In the genomic region with DNA sequence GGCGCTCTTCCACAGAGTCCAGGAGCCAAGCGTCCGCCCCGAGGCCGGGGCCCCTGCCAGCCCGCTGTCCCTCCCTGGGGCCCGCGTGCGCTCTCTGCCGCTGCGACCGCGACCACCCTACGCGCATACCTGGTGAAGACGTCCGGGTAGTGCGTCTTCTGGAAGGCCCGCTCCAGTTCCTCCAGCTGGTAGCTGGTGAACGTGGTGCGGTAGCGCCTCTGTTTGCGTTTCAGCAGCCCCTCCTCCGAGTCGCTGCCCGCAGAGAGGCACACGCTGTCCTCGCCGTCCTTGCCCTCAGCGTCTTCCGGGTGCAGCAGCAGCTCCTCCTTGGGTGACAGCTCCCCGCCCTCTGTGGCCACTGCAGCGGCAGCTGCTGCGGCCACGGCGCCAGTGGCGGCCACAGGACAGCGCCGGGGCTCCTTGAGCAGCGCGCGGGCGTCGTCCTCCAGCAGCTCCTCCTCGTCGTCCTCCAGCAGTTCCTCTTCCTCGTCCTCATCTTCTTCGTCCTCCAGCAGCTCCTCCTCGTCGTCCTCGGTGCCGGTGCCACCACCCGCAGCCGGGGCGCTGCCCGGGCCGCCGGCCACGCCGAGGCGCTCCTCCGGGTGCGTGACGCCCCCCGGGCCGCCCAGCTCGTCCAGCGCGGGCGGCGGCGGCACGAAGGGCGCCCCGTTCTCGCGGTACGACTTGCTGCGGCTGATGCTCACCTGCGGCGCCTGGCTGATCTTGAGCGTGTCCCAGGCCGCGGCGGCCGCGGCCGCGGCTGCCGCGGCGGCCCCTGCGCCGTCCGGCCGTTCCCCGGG, we compare ENCODE assay signal across 8 cellular contexts. TPM values are rescaled to one million over a fixed set of nuclear protein-coding genes. Genes with fewer than 3 reads are reported as not detected.
DNase-seq lines count a peak whose midpoint lies in the region; TF ChIP-seq lines count a peak whose summit lies in the region.

No MANE protein-coding gene starts in this region.

- no peaks in the 10 kb centered on the region for H3K9me3 ChIP-seq in neural progenitor cell (ENCODE audit: low read depth)

- H3K27ac ChIP-seq in HL-60 (replicated peaks) (no peak overlapping the region), neural progenitor cell (no peak overlapping the region)

- H3K27me3 ChIP-seq in HL-60 (ENCODE audit: insufficient read depth, poor library complexity, severe bottlenecking) (peaks cover 72% of the 10 kb centered on the region), neural progenitor cell (peaks cover 99% of the 10 kb centered on the region)

- intact Hi-C loops in Calu3 (cut with micrococcal nuclease; ENCODE audit: unreplicated experiment): no loop called here

- H3K4me1 Mint-ChIP-seq in Calu3 (ENCODE audit: low read depth, unreplicated experiment) (peaks cover 16% of the 10 kb centered on the region), neural progenitor cell (peaks cover 26% of the 10 kb centered on the region)

- H3F3A ChIP-seq in neural progenitor cell (ENCODE audit: low read depth): peaks cover 51% of the 10 kb centered on the region

- H3K4me2 ChIP-seq in neural progenitor cell: peak overlapping the region; percentile 81

- H3K9me3 Mint-ChIP-seq in Calu3 (ENCODE audit: low read depth, unreplicated experiment) (no peaks in the 10 kb centered on the region), neural progenitor cell (no peaks in the 10 kb centered on the region)

- no peak overlapping the region for H3K9ac ChIP-seq in neural progenitor cell

- H3K4me3 ChIP-seq in HL-60 (replicated peaks; ENCODE audit: insufficient read depth, low read length): peak overlapping the region; percentile 30
- peak overlapping the region; percentile 46 for H3K4me3 ChIP-seq in neural progenitor cell

- H3K79me2 ChIP-seq in neural progenitor cell (ENCODE audit: low read depth): peaks cover 13% of the 10 kb centered on the region

- H3K36me3 ChIP-seq in neural progenitor cell: no peaks in the 10 kb centered on the region

- DNase-seq in Calu3 (no peak), HL-60 (ENCODE audit: low read depth in 1 of 2, low spot score in 1 of 2) (no peak), astrocyte of the hippocampus (ENCODE audit: low read depth, low spot score) (peak; percentile 33), neural progenitor cell (ENCODE audit: low spot score) (peak; percentile 63), occipital lobe (lab: John Stamatoyannopoulos, UW) (no peak), NCI-H1092 (lab: John Stamatoyannopoulos, UW) (no peak), C1 segment of cervical spinal cord (lab: John Stamatoyannopoulos, UW) (no peak)
- DNase-seq in central memory CD4-positive, alpha-beta T cell: no peak

- no peak for TF ChIP-seq CTCF in Calu3 (IDR thresholded peaks at IDR 0.05; ENCODE audit: unreplicated experiment)
- no peak for TF ChIP-seq CTCF in HL-60 (IDR thresholded peaks at IDR 0.05; ENCODE audit: insufficient read depth, low read length)
- no peak for TF ChIP-seq CTCF in neural progenitor cell (IDR thresholded peaks at IDR 0.05)

- H3K4me1 ChIP-seq in neural progenitor cell: peaks cover 41% of the 10 kb centered on the region

- BruUV-seq in Calu3 (replicated peaks; lab: Mats Ljungman, UMichigan): no TSS peak

- no peak overlapping the region for H3K27ac Mint-ChIP-seq in Calu3 (ENCODE audit: unreplicated experiment)
- H3K27ac Mint-ChIP-seq in neural progenitor cell: no peak overlapping the region

- peak overlapping the region; percentile 9 for H2AFZ ChIP-seq in neural progenitor cell (replicated peaks)

- H3K27me3 Mint-ChIP-seq in Calu3 (ENCODE audit: unreplicated experiment) (peaks cover 65% of the 10 kb centered on the region), neural progenitor cell (ENCODE audit: insufficient read depth, low read depth) (peaks cover 91% of the 10 kb centered on the region)

- H4K20me1 ChIP-seq in neural progenitor cell (ENCODE audit: low read depth): peaks cover 79% of the 10 kb centered on the region

- H3K36me3 Mint-ChIP-seq in Calu3 (ENCODE audit: insufficient read depth, unreplicated experiment) (peaks cover 9% of the 10 kb centered on the region), neural progenitor cell (no peaks in the 10 kb centered on the region)

- CTCF ChIA-PET in Calu3 (lab: Charles Lee): no interaction called here

- H3K4me3 Mint-ChIP-seq in Calu3 (ENCODE audit: low read depth, unreplicated experiment) (peak overlapping the region; percentile 96), neural progenitor cell (peak overlapping the region; percentile 68)

RNA-seq across cellular contexts. Expression of a gene that starts 2.8 kb away (rescaled TPM):
- not detected in 2 replicates for total RNA-seq in Calu3 (2022)
- 5.3 and 9.0 TPM in 2 replicates for total RNA-seq in neural progenitor cell (ENCODE audit: low replicate concordance)
- total RNA-seq in occipital lobe: 6.2 TPM

Comparison
In these comparisons a context has a peak if more than half of its experiments do, and no peak if none do; other contexts are left out.
1. DNase-seq: peak in astrocyte of the hippocampus (single experiment) and neural progenitor cell (single experiment); none in Calu3 (single experiment), HL-60 (0 of 2), occipital lobe (single experiment), central memory CD4-positive, alpha-beta T cell (single experiment), NCI-H1092 (single experiment) and C1 segment of cervical spinal cord (0 of 14).